ENCODE assay signal across 11 cellular contexts in genomic region chr6:152575621-152576150, GRCh38.
DNase-seq lines count a peak whose midpoint lies in the region; ATAC-seq, FAIRE-seq and TF ChIP-seq lines count a peak whose summit lies in the region.
"Had no signal": no experiment of that assay in that cellular context is flagged by ENCODE, and none has a peak within 500 bp of the region (broad histone marks: within the 10 kb centered on the region; RNA-seq: fewer than 3 reads in every experiment).

No MANE protein-coding gene starts in this region.

- peak; percentile 56 to 69 (median 65) for ATAC-seq in pancreas
- ATAC-seq in GM21528 (IDR thresholded peaks at IDR 0.05; ENCODE audit: low FRiP score, unreplicated experiment): no peak

- intact Hi-C loops in pancreas (cut with DNase I): no loop called here

- H3K9me3 ChIP-seq in pancreas: no peaks in the 10 kb centered on the region
- H3K9me3 ChIP-seq: Caco-2, thoracic aorta had no signal

- H3K27ac ChIP-seq in RWPE1 (no peak overlapping the region), pancreas (no peak overlapping the region)
- H3K27ac ChIP-seq: thoracic aorta had no signal

- DNase-seq in GM03348 (ENCODE audit: low spot score): peak; percentile 54
- peak; percentile 86 for DNase-seq in RWPE1 (ENCODE audit: low spot score)
- DNase-seq in fibroblast of the aortic adventitia (ENCODE audit: low read depth): peak; percentile 76
- no peak for DNase-seq in pancreas
- no peak for DNase-seq in dedifferentiated amniotic fluid mesenchymal stem cell (ENCODE audit: extremely low spot score)
- no peak for DNase-seq in NCI-H446 (lab: John Stamatoyannopoulos, UW)
- DNase-seq in activated CD4-positive, CD25-positive, alpha-beta regulatory T cell treated with anti-CD3 and anti-CD28 coated beads, Interleukin-2, amount 50 U/mL, for 72 hours: no peak
- DNase-seq: activated T-cell treated with anti-CD3 and anti-CD28 coated beads, Interleukin-2, amount 50 U/mL, for 1 hour; Caco-2 had no signal

- H3K4me3 ChIP-seq in fibroblast of the aortic adventitia (ENCODE audit: low read depth, low read length) (no peak overlapping the region), pancreas (no peak overlapping the region)
- H3K4me3 ChIP-seq: thoracic aorta had no signal

- peaks cover 0 to 14% (median 10%) of the 10 kb centered on the region in 3 donors for H3K4me1 ChIP-seq in pancreas

- H3K27me3 ChIP-seq in pancreas: no peaks in the 10 kb centered on the region

- no peak for FAIRE-seq in pancreas (lab: Jason Lieb, UNC)

- H3K36me3 ChIP-seq in pancreas: no peaks in the 10 kb centered on the region
- H3K36me3 ChIP-seq: thoracic aorta had no signal

- no peak for TF ChIP-seq CTCF in RWPE1 (conservative IDR thresholded peaks at IDR 0.05; ENCODE audit: low read depth)
- no peak for TF ChIP-seq CTCF in fibroblast of the aortic adventitia (IDR thresholded peaks at IDR 0.05; ENCODE audit: insufficient read depth, low read length)
- no peak for TF ChIP-seq CTCF in pancreas (IDR thresholded peaks at IDR 0.05)

- CTCF ChIA-PET in RWPE1 (lab: Yijun Ruan, JAX): interaction anchor here (0.6 to 0.9 kb wide), 3 partner anchors 10 to 537 kb away, joined by 3 to 7 read pairs (median 3); no protein-coding TSS in a partner anchor

- POLR2A ChIA-PET in RWPE1 (lab: Yijun Ruan, JAX; ENCODE audit: low non-redundant PET): no interaction called here

- WGBS in pancreas, 2 donors: 12% methylated on average over 4 of the region's 4 CpGs

Comparison
In these comparisons a context has a peak if more than half of its experiments do, and no peak if none do; other contexts are left out.
1. DNase-seq: peak in GM03348 (single experiment), RWPE1 (single experiment) and fibroblast of the aortic adventitia (single experiment); none in pancreas (0 of 6), dedifferentiated amniotic fluid mesenchymal stem cell (single experiment), NCI-H446 (0 of 2) and activated CD4-positive, CD25-positive, alpha-beta regulatory T cell treated with anti-CD3 and anti-CD28 coated beads, Interleukin-2, amount 50 U/mL, for 72 hours (single experiment).